Comparison of ENCODE assay signal across 29 cellular contexts in the genomic region with DNA sequence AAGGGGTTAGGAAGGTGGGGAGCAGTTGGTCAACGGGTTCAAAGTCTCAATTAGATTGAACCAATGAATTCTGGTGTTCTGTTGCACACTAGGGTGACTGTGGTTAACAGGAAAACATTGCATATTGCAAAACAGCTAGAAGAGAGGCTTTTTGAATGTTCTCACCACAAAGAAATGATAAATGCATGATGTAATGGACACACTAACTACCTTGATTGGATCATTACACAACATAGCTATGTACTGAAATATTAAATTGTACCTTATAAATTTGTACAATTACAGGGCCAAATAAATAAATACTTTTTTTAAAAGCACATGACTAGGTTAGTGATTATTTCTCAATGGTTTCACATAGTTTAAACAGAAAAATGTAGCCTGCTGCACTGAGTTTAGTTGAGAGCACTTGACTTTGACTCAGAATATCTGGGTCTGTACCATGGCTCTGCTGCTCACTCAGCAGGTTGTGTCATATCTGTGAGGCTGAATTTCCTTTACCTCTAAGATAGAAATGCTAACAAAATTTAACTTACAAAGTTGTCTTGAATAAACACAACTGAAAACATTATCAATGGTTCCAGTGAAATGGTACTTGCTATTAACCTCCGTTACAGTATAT. TPM values are rescaled to one million over a fixed set of nuclear protein-coding genes. Genes with fewer than 3 reads are reported as not detected.
DNase-seq lines count a peak whose midpoint lies in the region; ATAC-seq, FAIRE-seq and TF ChIP-seq lines count a peak whose summit lies in the region.
"Had no signal": no experiment of that assay in that cellular context is flagged by ENCODE, and none has a peak within 500 bp of the region (broad histone marks: within the 10 kb centered on the region; RNA-seq: fewer than 3 reads in every experiment).

No MANE protein-coding gene starts in this region.

- FAIRE-seq in bronchial epithelial cell (lab: Jason Lieb, UNC) = no peak
- FAIRE-seq: pancreas had no signal

- H3K27ac ChIP-seq in hepatocyte = peak overlapping the region; percentile 40
- H3K27ac ChIP-seq: adrenal gland, brain microvascular endothelial cell, colonic mucosa, esophagus muscularis mucosa, pancreas, right atrium auricular region, spleen, upper lobe of left lung had no signal

- ATAC-seq in HG03442 (IDR thresholded peaks at IDR 0.05; ENCODE audit: unreplicated experiment) = no peak
- ATAC-seq in HG03378 (IDR thresholded peaks at IDR 0.05; ENCODE audit: unreplicated experiment) = no peak
- ATAC-seq: activated T-cell treated with anti-CD3 and anti-CD28 coated beads, Interleukin-2, amount 50 U/mL, for 4 hours; Panc1; pancreas had no signal

- H3K4me3 ChIP-seq in bronchial epithelial cell (ENCODE audit: low read depth, low read length) (no peak overlapping the region), hepatocyte (no peak overlapping the region)
- H3K4me3 ChIP-seq: adrenal gland, colonic mucosa, esophagus muscularis mucosa, pancreas, right atrium auricular region, spleen, upper lobe of left lung had no signal

- TF ChIP-seq CTCF in bronchial epithelial cell (IDR thresholded peaks at IDR 0.05; ENCODE audit: insufficient read depth, low read length, severe bottlenecking) = no peak
- no peak for TF ChIP-seq CTCF in hepatocyte (IDR thresholded peaks at IDR 0.05; ENCODE audit: poor library complexity)
- no peak for TF ChIP-seq CTCF in GM10248 (IDR thresholded peaks at IDR 0.05; ENCODE audit: control extremely low read depth, extremely low read depth, low read depth, missing control alignments)

- DNase-seq in AG20443 (ENCODE audit: low spot score) = peak; percentile 40
- DNase-seq in HCEC 1CT = peak; percentile 50
- DNase-seq in bronchial epithelial cell (ENCODE audit: low read depth) = peak; percentile 75
- peak; percentile 14 for DNase-seq in hepatocyte (ENCODE audit: low spot score)
- no peak for DNase-seq in GM10248 (ENCODE audit: extremely low spot score)
- no peak for DNase-seq in epidermal melanocyte (ENCODE audit: insufficient read length, low spot score)
- DNase-seq: activated B cell treated with CpG ODN at 0.5 μM for 24 hours; activated CD4-positive, alpha-beta T cell treated with anti-CD3 and anti-CD28 coated beads, Interleukin-2, amount 50 U/mL, for 1 hour; activated gamma-delta T cell treated with Interleukin-2 at 50 U/mL for 16 hours; activated T-cell treated with anti-CD3 and anti-CD28 coated beads, Interleukin-2, amount 50 U/mL, for 4 hours; adrenal gland; BE2C; brain microvascular endothelial cell; colonic mucosa; effector CD8-positive, alpha-beta T cell; NCI-H1694 treated with DMSO at 0.1 percent for 48 hours; NCI-H2171 treated with DMSO at 0.1 percent for 48 hours; NCI-H524 treated with DMSO at 0.1 percent for 48 hours; NK-92 treated with Interleukin-12 subunit alpha and Interleukin-12 subunit beta, amount 100 ng/mL, for 24 hours; pancreas; SHP77 treated with DMSO at 0.1 percent for 48 hours; spleen; stimulated activated CD4-positive, alpha-beta T cell treated with anti-CD3 and anti-CD28 coated beads, Interleukin-2, amount 100 ng/mL, for 48 hours; upper lobe of left lung had no signal

- 87% methylated on average over 2 of the region's 2 CpGs for WGBS in hepatocyte (ENCODE audit: low lambda C conversion rate, missing lambda C conversion rate)

- POLR2A ChIA-PET in GM10248 (lab: Yijun Ruan, JAX) = no interaction called here

- no peaks in the 10 kb centered on the region for H3K4me1 ChIP-seq in hepatocyte (ENCODE audit: insufficient read depth)
- H3K4me1 ChIP-seq: adrenal gland, BE2C, colonic mucosa, esophagus muscularis mucosa, pancreas, right atrium auricular region, spleen, upper lobe of left lung had no signal

- H3K9me2 ChIP-seq in hepatocyte (replicated peaks; ENCODE audit: insufficient read depth) = no peaks in the 10 kb centered on the region

- H2AFZ ChIP-seq in hepatocyte = no peak overlapping the region

- H3K27me3 ChIP-seq in bronchial epithelial cell (ENCODE audit: control insufficient read depth, insufficient read depth, low read length) (no peaks in the 10 kb centered on the region), hepatocyte (no peaks in the 10 kb centered on the region)
- H3K27me3 ChIP-seq: adrenal gland, BE2C, brain microvascular endothelial cell, colonic mucosa, esophagus muscularis mucosa, pancreas, right atrium auricular region, upper lobe of left lung had no signal

- CTCF ChIA-PET in GM10248 (lab: Yijun Ruan, JAX) = interaction anchor here (1.1 to 1.6 kb wide), 2 partner anchors 9 to 17 kb away, joined by 5 to 10 read pairs; no protein-coding TSS in a partner anchor

- no peaks in the 10 kb centered on the region for H3K79me2 ChIP-seq in hepatocyte

- H3K36me3 ChIP-seq in bronchial epithelial cell (ENCODE audit: control insufficient read depth, insufficient read depth, low read length) (no peaks in the 10 kb centered on the region), hepatocyte (replicated peaks; ENCODE audit: insufficient read depth, low read depth) (no peaks in the 10 kb centered on the region)
- H3K36me3 ChIP-seq: adrenal gland, BE2C, brain microvascular endothelial cell, colonic mucosa, esophagus muscularis mucosa, pancreas, right atrium auricular region, spleen, upper lobe of left lung had no signal

- no peak overlapping the region for H3K4me2 ChIP-seq in hepatocyte

- H4K20me1 ChIP-seq in hepatocyte (ENCODE audit: insufficient read depth, poor library complexity, severe bottlenecking) = no peaks in the 10 kb centered on the region

- no peaks in the 10 kb centered on the region for H3K9me3 ChIP-seq in hepatocyte (ENCODE audit: low read depth)
- H3K9me3 ChIP-seq: adrenal gland, BE2C, colonic mucosa, esophagus muscularis mucosa, pancreas, right atrium auricular region, spleen, upper lobe of left lung had no signal

RNA-seq across cellular contexts. Expression of a gene that starts 30.4 kb away (rescaled TPM):
- total RNA-seq in bronchial epithelial cell = 11.6 and 22.4 TPM in 2 replicates
- total RNA-seq in hepatocyte = 28.5 and 38.9 TPM in 2 replicates
- 7.2 and 7.4 TPM in 2 replicates for polyA plus RNA-seq in hepatocyte

Comparison
In these comparisons a context has a peak if more than half of its experiments do, and no peak if none do; other contexts are left out.
1. DNase-seq: peak in AG20443 (single experiment), HCEC 1CT (single experiment), bronchial epithelial cell (single experiment) and hepatocyte (single experiment); none in GM10248 (single experiment) and epidermal melanocyte (single experiment).